ENCODE assay signal across 25 cellular contexts in the genomic region with DNA sequence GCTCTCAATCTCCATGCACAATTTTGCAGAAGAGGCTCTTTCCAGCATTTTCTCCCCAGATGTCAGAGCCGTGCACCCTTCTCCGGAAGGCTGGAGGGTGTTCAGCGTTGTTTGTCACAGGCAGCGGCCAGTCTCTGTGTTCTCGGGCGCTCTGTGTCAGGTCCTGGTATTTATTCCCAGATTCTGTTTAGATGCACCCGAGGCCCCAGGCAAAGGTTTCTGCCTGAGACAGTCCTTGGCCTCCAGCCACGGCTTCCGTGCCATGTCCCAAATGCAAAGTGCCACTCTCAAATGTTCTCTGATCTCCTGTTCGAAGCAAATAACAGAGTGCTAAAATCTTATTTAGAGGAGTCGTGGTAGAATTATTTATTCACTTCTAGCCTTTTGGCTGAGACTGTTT.
DNase-seq lines count a peak whose midpoint lies in the region; ATAC-seq, FAIRE-seq and TF ChIP-seq lines count a peak whose summit lies in the region.
"Had no signal": no experiment of that assay in that cellular context is flagged by ENCODE, and none has a peak within 500 bp of the region (broad histone marks: within the 10 kb centered on the region; RNA-seq: fewer than 3 reads in every experiment).

No MANE protein-coding gene starts in this region.

- TF ChIP-seq POLR2A in heart left ventricle (IDR thresholded peaks at IDR 0.05) = no peak

- H3K4me3 Mint-ChIP-seq in osteocyte (ENCODE audit: unreplicated experiment) = no peak overlapping the region
- H3K4me3 Mint-ChIP-seq: activated B cell treated with CpG ODN at 0.5 μM for 24 hours; activated naive CD8-positive, alpha-beta T cell treated with anti-CD3 and anti-CD28 coated beads, Interleukin-2, amount 50 U/mL, for 24 hours; IgD-negative memory B cell had no signal

- TF ChIP-seq CTCF in BE2C (IDR thresholded peaks at IDR 0.05; ENCODE audit: low read depth, low read length) = no peak
- TF ChIP-seq CTCF in heart left ventricle (IDR thresholded peaks at IDR 0.05) = no peak
- TF ChIP-seq CTCF in osteocyte (IDR thresholded peaks at IDR 0.05) = no peak

- H3K27me3 ChIP-seq in BE2C (no peaks in the 10 kb centered on the region), heart left ventricle (no peaks in the 10 kb centered on the region)
- H3K27me3 ChIP-seq: brain microvascular endothelial cell, left lung had no signal

- no peak overlapping the region for H3K27ac ChIP-seq in heart left ventricle
- H3K27ac ChIP-seq: brain microvascular endothelial cell, left lung had no signal

- H3K27me3 Mint-ChIP-seq in osteocyte (ENCODE audit: unreplicated experiment) = no peaks in the 10 kb centered on the region

- H3K9me3 ChIP-seq in BE2C = no peaks in the 10 kb centered on the region
- peaks cover 0 to 5% (median 0%) of the 10 kb centered on the region in 12 donors for H3K9me3 ChIP-seq in heart left ventricle
- H3K9me3 ChIP-seq: left lung, mucosa of descending colon had no signal

- H3K36me3 ChIP-seq in BE2C (no peaks in the 10 kb centered on the region), heart left ventricle (no peaks in the 10 kb centered on the region)
- H3K36me3 ChIP-seq: brain microvascular endothelial cell, left lung had no signal

- FAIRE-seq in TTC549 (lab: Jason Lieb, UNC) = peak; percentile 34
- FAIRE-seq: H54, RCC 7860 had no signal

- peaks cover 2% of the 10 kb centered on the region for H3K36me3 Mint-ChIP-seq in osteocyte (ENCODE audit: unreplicated experiment)
- H3K36me3 Mint-ChIP-seq: IgD-negative memory B cell had no signal

- H3K4me1 ChIP-seq in BE2C = peaks cover 10% of the 10 kb centered on the region
- peaks cover 0 to 20% (median 2%) of the 10 kb centered on the region in 12 donors for H3K4me1 ChIP-seq in heart left ventricle
- H3K4me1 ChIP-seq: left lung had no signal

- DNase-seq in BE2C = peak; percentile 51
- DNase-seq in heart left ventricle = peak in 2 of 5 donors; percentile 40 to 61
- no peak for DNase-seq in osteocyte (ENCODE audit: extremely low spot score, unreplicated experiment)
- DNase-seq in NCI-H187 (lab: John Stamatoyannopoulos, UW) = no peak
- DNase-seq in NCI-H774 (lab: John Stamatoyannopoulos, UW) = no peak
- DNase-seq in kidney glomerular epithelial cell (lab: John Stamatoyannopoulos, UW) = no peak
- DNase-seq: activated B cell treated with CpG ODN at 0.5 μM for 24 hours; activated CD4-positive, alpha-beta T cell treated with anti-CD3 and anti-CD28 coated beads, Interleukin-2, amount 50 U/mL, for 48 hours; activated CD8-positive, alpha-beta memory T cell treated with anti-CD3 and anti-CD28 coated beads, Interleukin-2, amount 50 U/mL, for 48 hours; activated effector memory CD4-positive, alpha-beta T cell treated with anti-CD3 and anti-CD28 coated beads, Interleukin-2, amount 50 U/mL, for 16 hours; activated naive CD8-positive, alpha-beta T cell treated with anti-CD3 and anti-CD28 coated beads, Interleukin-2, amount 50 U/mL, for 24 hours; brain microvascular endothelial cell; cortex of kidney; left lung; MM.1S; mucosa of descending colon; NCI-H146; NCI-H2171 treated with DMSO at 0.1 percent for 48 hours; NCI-H524 treated with DMSO at 0.1 percent for 48 hours; T-helper 9 cell had no signal

- ATAC-seq in heart left ventricle = peak in 3 of 4 donors; percentile 14 to 27 (median 27)
- no peak for ATAC-seq in HG02678 (IDR thresholded peaks at IDR 0.05; ENCODE audit: unreplicated experiment)
- ATAC-seq: activated naive CD8-positive, alpha-beta T cell treated with anti-CD3 and anti-CD28 coated beads, Interleukin-2, amount 50 U/mL, for 24 hours; left lung; mucosa of descending colon had no signal

- peaks cover 41% of the 10 kb centered on the region for H3K4me1 Mint-ChIP-seq in osteocyte (ENCODE audit: unreplicated experiment)
- H3K4me1 Mint-ChIP-seq: activated B cell treated with CpG ODN at 0.5 μM for 24 hours; activated naive CD8-positive, alpha-beta T cell treated with anti-CD3 and anti-CD28 coated beads, Interleukin-2, amount 50 U/mL, for 24 hours; IgD-negative memory B cell had no signal

- 44 to 64% (median 61%) methylated on average over 11 of the region's 11 CpGs for WGBS in heart left ventricle, 4 donors

- H3K9me3 Mint-ChIP-seq in osteocyte (ENCODE audit: unreplicated experiment) = no peaks in the 10 kb centered on the region
- H3K9me3 Mint-ChIP-seq: activated B cell treated with CpG ODN at 0.5 μM for 24 hours; activated naive CD8-positive, alpha-beta T cell treated with anti-CD3 and anti-CD28 coated beads, Interleukin-2, amount 50 U/mL, for 24 hours; IgD-negative memory B cell had no signal

- H3K4me3 ChIP-seq in BE2C (ENCODE audit: low read depth, low read length) = no peak overlapping the region
- H3K4me3 ChIP-seq in heart left ventricle = no peak overlapping the region
- H3K4me3 ChIP-seq: left lung, mucosa of descending colon had no signal

- intact Hi-C loops in heart left ventricle (cut with DNase I) = loop anchor here in 1 of 10 donors (10.0 kb wide), 1 partner anchor 281 kb away; no protein-coding TSS in a partner anchor

- peak overlapping the region; percentile 35 for H3K27ac Mint-ChIP-seq in osteocyte (ENCODE audit: unreplicated experiment)
- H3K27ac Mint-ChIP-seq: activated B cell treated with CpG ODN at 0.5 μM for 24 hours; activated naive CD8-positive, alpha-beta T cell treated with anti-CD3 and anti-CD28 coated beads, Interleukin-2, amount 50 U/mL, for 24 hours; IgD-negative memory B cell had no signal
